Comparison of ENCODE assay signal across 10 cellular contexts in genomic region chr3:13878711-13879101, GRCh38. TPM values are rescaled to one million over a fixed set of nuclear protein-coding genes. Genes with fewer than 3 reads are reported as not detected.
A peak's percentile ranks its signal among the peaks of the same experiment; 100 is the strongest.
DNase-seq lines count a peak whose midpoint lies in the region; ATAC-seq and TF ChIP-seq lines count a peak whose summit lies in the region.
"Had no signal": no experiment of that assay in that cellular context is flagged by ENCODE, and none has a peak within 500 bp of the region (broad histone marks: within the 10 kb centered on the region; RNA-seq: fewer than 3 reads in every experiment).

No MANE protein-coding gene starts in this region.

- H3K27me3 Mint-ChIP-seq in CD14-positive monocyte (ENCODE audit: low read depth in 3 of 3) (peaks cover 64 to 82% (median 81%) of the 10 kb centered on the region in 3 donors), chondrocyte (ENCODE audit: low read depth) (peaks cover 72% of the 10 kb centered on the region)
- peaks cover 0 to 76% (median 31%) of the 10 kb centered on the region in 5 donors for H3K27me3 Mint-ChIP-seq in naive thymus-derived CD4-positive, alpha-beta T cell

- H3K4me1 ChIP-seq in HUES6 (ENCODE audit: control insufficient read depth, insufficient read depth, low read length), result peaks cover 16% of the 10 kb centered on the region; the same call in 1 of the 2 replicates
- peaks cover 5 to 6% of the 10 kb centered on the region in 2 donors for H3K4me1 ChIP-seq in naive thymus-derived CD4-positive, alpha-beta T cell (ENCODE audit: control insufficient read depth in 2 of 2, insufficient read depth in 2 of 2, low read length in 2 of 2)
- H3K4me1 ChIP-seq in SJCRH30, result no peaks in the 10 kb centered on the region

- POLR2A ChIA-PET in naive thymus-derived CD4-positive, alpha-beta T cell (lab: Charles Lee), result interaction anchor here (0.9 to 6.4 kb wide), 4 partner anchors 9 to 222 kb away, joined by 3 to 79 read pairs (median 54); no protein-coding TSS in a partner anchor

- H3K27me3 ChIP-seq in HUES6 (ENCODE audit: control insufficient read depth, insufficient read depth, low read length) (peaks cover 97% of the 10 kb centered on the region), SJCRH30 (no peaks in the 10 kb centered on the region; the same call in 1 of the 2 replicates)
- peaks cover 0 to 6% of the 10 kb centered on the region in 2 donors for H3K27me3 ChIP-seq in naive thymus-derived CD4-positive, alpha-beta T cell (ENCODE audit: control insufficient read depth in 2 of 2, insufficient read depth in 2 of 2, low read length in 2 of 2)

- TF ChIP-seq CTCF in CD14-positive monocyte (IDR thresholded peaks at IDR 0.05) (no peak), chondrocyte (IDR thresholded peaks at IDR 0.05) (no peak)

- DNase-seq in CD14-positive monocyte (ENCODE audit: low spot score), result peak; percentile 25
- DNase-seq in chondrocyte (ENCODE audit: low spot score), result peak; percentile 81
- DNase-seq in naive thymus-derived CD4-positive, alpha-beta T cell, result peak in 5 of 9 donors; percentile 25 to 41 (median 35)
- no peak for DNase-seq in SJCRH30
- DNase-seq in pons (ENCODE audit: low spot score), result no peak
- DNase-seq in NCI-H446 treated with DMSO at 0.1 percent for 48 hours (lab: John Stamatoyannopoulos, UW), result no peak

- H3K27ac ChIP-seq in HUES6 (ENCODE audit: low read depth, low read length) (no peak overlapping the region), SJCRH30 (no peak overlapping the region)
- peak overlapping the region; percentile 75 for H3K27ac ChIP-seq in naive thymus-derived CD4-positive, alpha-beta T cell (ENCODE audit: low read depth, low read length)

- no peaks in the 10 kb centered on the region for H3K36me3 ChIP-seq in HUES6 (ENCODE audit: control insufficient read depth, insufficient read depth, low read length)
- H3K36me3 ChIP-seq in naive thymus-derived CD4-positive, alpha-beta T cell (ENCODE audit: control insufficient read depth in 2 of 3, insufficient read depth in 3 of 3, low read length in 3 of 3), result peaks cover 0 to 24% (median 0%) of the 10 kb centered on the region in 3 experiments
- H3K36me3 ChIP-seq in SJCRH30, result no peaks in the 10 kb centered on the region

- no peaks in the 10 kb centered on the region for H3K36me3 Mint-ChIP-seq in CD14-positive monocyte
- peaks cover 5% of the 10 kb centered on the region for H3K36me3 Mint-ChIP-seq in chondrocyte (ENCODE audit: low read depth)
- H3K36me3 Mint-ChIP-seq in naive thymus-derived CD4-positive, alpha-beta T cell, result peaks cover 0 to 15% (median 7%) of the 10 kb centered on the region in 5 donors

- peak overlapping the region in 1 of 2 donors; percentile 85 for H3K4me3 Mint-ChIP-seq in CD14-positive monocyte
- H3K4me3 Mint-ChIP-seq in chondrocyte (ENCODE audit: unreplicated experiment), result peak overlapping the region; percentile 14
- peak overlapping the region; percentile 32 to 95 (median 92) for H3K4me3 Mint-ChIP-seq in naive thymus-derived CD4-positive, alpha-beta T cell

- ATAC-seq in naive thymus-derived CD4-positive, alpha-beta T cell, result no peak
- ATAC-seq in HG02759 (IDR thresholded peaks at IDR 0.05; ENCODE audit: unreplicated experiment), result no peak

- H3K4me1 Mint-ChIP-seq in CD14-positive monocyte (peaks cover 4% of the 10 kb centered on the region), chondrocyte (ENCODE audit: low read depth) (peaks cover 9% of the 10 kb centered on the region)
- peaks cover 0 to 30% (median 24%) of the 10 kb centered on the region in 7 donors for H3K4me1 Mint-ChIP-seq in naive thymus-derived CD4-positive, alpha-beta T cell

- H3K9me3 Mint-ChIP-seq in CD14-positive monocyte (peaks cover 0 to 13% (median 4%) of the 10 kb centered on the region in 7 donors), chondrocyte (ENCODE audit: low read depth) (no peaks in the 10 kb centered on the region)
- peaks cover 0 to 1% (median 0%) of the 10 kb centered on the region in 11 donors for H3K9me3 Mint-ChIP-seq in naive thymus-derived CD4-positive, alpha-beta T cell

- intact Hi-C loops in CD14-positive monocyte (cut with micrococcal nuclease), result no loop called here
- intact Hi-C loops in naive thymus-derived CD4-positive, alpha-beta T cell (cut with micrococcal nuclease), result loop anchor here in 1 of 2 donors (1.0 to 5.0 kb wide), 3 partner anchors 398 to 1216 kb away; partner anchors contain the start of genes HDAC11 and RAF1

- H3K4me3 ChIP-seq in HUES6 (ENCODE audit: low read depth, low read length) (peak overlapping the region; percentile 68), SJCRH30 (no peak overlapping the region)
- H3K4me3 ChIP-seq in naive thymus-derived CD4-positive, alpha-beta T cell (ENCODE audit: low read length), result peak overlapping the region; percentile 75

- CTCF ChIA-PET in naive thymus-derived CD4-positive, alpha-beta T cell (lab: Charles Lee), result interaction anchor here (0.9 to 14.8 kb wide), 3 partner anchors 12 to 224 kb away, joined by 3 to 522 read pairs (median 41); no protein-coding TSS in a partner anchor

- H3K9me3 ChIP-seq in HUES6 (ENCODE audit: control insufficient read depth, insufficient read depth, low read depth, low read length) (no peaks in the 10 kb centered on the region), SJCRH30 (replicated peaks) (no peaks in the 10 kb centered on the region)
- H3K9me3 ChIP-seq in naive thymus-derived CD4-positive, alpha-beta T cell (ENCODE audit: control insufficient read depth in 2 of 3, low read length in 3 of 3), result no peaks in the 10 kb centered on the region

- H3K9ac ChIP-seq in HUES6 (ENCODE audit: low read length), result no peak overlapping the region

- H3K27ac Mint-ChIP-seq in CD14-positive monocyte (no peak overlapping the region), chondrocyte (ENCODE audit: unreplicated experiment) (no peak overlapping the region)
- H3K27ac Mint-ChIP-seq in naive thymus-derived CD4-positive, alpha-beta T cell, result peak overlapping the region in 8 of 9 donors; percentile 45 to 92 (median 78)

RNA-seq across cellular contexts. Expression of gene WNT7A, which starts 1.2 kb away (rescaled TPM):
- not detected for polyA plus RNA-seq in CD14-positive monocyte
- not detected in 3 replicates for total RNA-seq in chondrocyte
- total RNA-seq in naive thymus-derived CD4-positive, alpha-beta T cell, result 10 to 100 TPM in 4 of 5 experiments, under 1 TPM in 1; 0.15 to 21.8 (median 18.8) TPM
- polyA plus RNA-seq in naive thymus-derived CD4-positive, alpha-beta T cell, result 1 to 10 TPM; 5.0 to 7.7 TPM
- not detected in 2 replicates for total RNA-seq in SJCRH30 (2014; rRNA removed; shearing (Covaris generic))
- total RNA-seq: NCI-H460, pulmonary artery endothelial cell had no signal

Comparison
In these comparisons a context has a peak if more than half of its experiments do, and no peak if none do; other contexts are left out.
1. DNase-seq: peak in CD14-positive monocyte (single experiment), chondrocyte (single experiment) and naive thymus-derived CD4-positive, alpha-beta T cell (5 of 9); none in SJCRH30 (0 of 2), pons (single experiment) and NCI-H446 treated with DMSO at 0.1 percent for 48 hours (single experiment).
2. H3K27ac Mint-ChIP-seq: peak in naive thymus-derived CD4-positive, alpha-beta T cell (8 of 9); none in CD14-positive monocyte (0 of 7) and chondrocyte (single experiment).